ENCODE assay signal across 1 cellular context in the genomic region with DNA sequence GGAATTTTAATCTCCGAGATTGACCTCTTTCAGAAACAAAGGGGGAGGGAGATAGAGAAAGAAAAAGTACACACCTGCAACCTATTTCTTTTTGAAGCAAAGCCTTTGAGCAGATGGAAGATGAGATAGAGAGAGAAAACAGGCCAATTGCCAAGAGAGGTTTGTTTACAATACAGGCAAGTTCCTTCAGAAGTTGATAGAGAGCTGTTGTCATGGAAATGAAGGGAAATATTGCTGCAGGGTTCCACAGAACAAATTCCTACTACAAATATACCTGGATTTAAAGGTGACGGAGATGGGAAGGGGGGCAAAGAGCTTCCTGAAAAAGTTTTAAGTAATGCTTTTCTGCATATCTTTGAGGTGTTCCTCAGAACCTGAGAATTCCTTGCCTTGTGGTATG.
TF ChIP-seq lines count a peak whose summit lies in the region.

No MANE protein-coding gene starts in this region.

TF ChIP-seq in endothelial cell of umbilical vein, 7 proteins besides CTCF, POLR2A, EP300 and RAD21 (continued from another document):
- TF ChIP-seq MYC (IDR thresholded peaks at IDR 0.05; ENCODE audit: low read depth, low read length), result no peak
- TF ChIP-seq, protein P1, sequence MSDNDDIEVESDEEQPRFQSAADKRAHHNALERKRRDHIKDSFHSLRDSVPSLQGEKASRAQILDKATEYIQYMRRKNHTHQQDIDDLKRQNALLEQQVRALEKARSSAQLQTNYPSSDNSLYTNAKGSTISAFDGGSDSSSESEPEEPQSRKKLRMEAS (IDR thresholded peaks at IDR 0.05; ENCODE audit: insufficient read depth, insufficient read length), result no peak
- no peak for TF ChIP-seq POLR2AphosphoS5 (IDR thresholded peaks at IDR 0.05; ENCODE audit: insufficient read depth, low read depth, low read length)
- TF ChIP-seq EZH2 (IDR thresholded peaks at IDR 0.05; ENCODE audit: borderline replicate concordance, low read depth, low read length, severe bottlenecking), result no peak
